ENCODE assay signal across 20 cellular contexts in the genomic region with DNA sequence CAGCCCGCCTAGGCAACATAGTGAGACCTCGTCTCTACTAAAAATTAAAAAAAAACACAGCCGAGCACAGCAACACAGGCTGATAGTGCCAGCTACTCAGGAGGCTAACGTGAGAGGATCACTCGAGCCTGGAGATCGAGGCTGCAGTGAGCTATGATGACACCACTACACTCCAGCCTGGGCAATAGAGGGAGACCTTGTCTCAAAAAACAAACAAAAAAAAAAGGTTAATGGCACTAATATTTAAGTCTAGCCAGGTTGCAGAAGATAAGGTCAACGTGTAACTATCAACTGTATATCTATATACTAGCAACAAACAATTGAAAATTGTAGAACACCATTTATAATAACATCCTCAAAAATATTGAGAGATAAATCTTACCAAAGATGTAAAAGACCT.
"Had no signal": no experiment of that assay in that cellular context is flagged by ENCODE, and none has a peak within 500 bp of the region (broad histone marks: within the 10 kb centered on the region; RNA-seq: fewer than 3 reads in every experiment).

No MANE protein-coding gene starts in this region.

- H3K36me3 ChIP-seq: pancreas had no signal

- H3K27ac ChIP-seq: coronary artery, heart right ventricle, pancreas, stomach, suprapubic skin, tibial nerve had no signal

- H3K4me1 ChIP-seq: pancreas, stomach, suprapubic skin had no signal

- ATAC-seq: activated T-cell treated with anti-CD3 and anti-CD28 coated beads, Interleukin-2, amount 50 U/mL, for 72 hours; heart right ventricle; left cardiac atrium; pancreas; right cardiac atrium; stimulated activated memory B cell treated with anti-CD40 and anti-IgM and Interleukin-4, amounts not matched to agents 10 μg/mL and 1 μg/mL and 100 μg/mL, for 72 hours had no signal

- H3K9me3 ChIP-seq: heart right ventricle, pancreas, stomach, suprapubic skin, tibial nerve had no signal

- FAIRE-seq: pancreas had no signal

- H3K27me3 ChIP-seq: heart right ventricle, pancreas, stomach, suprapubic skin, tibial nerve had no signal

- H3K4me3 ChIP-seq: coronary artery, heart right ventricle, pancreas, stomach, suprapubic skin, tibial nerve had no signal

- DNase-seq: activated CD4-positive, alpha-beta memory T cell treated with anti-CD3 and anti-CD28 coated beads, Interleukin-2, amount 10 ng/mL, durations not matched to agents 7 days and 5 days; activated CD4-positive, alpha-beta T cell treated with anti-CD3 and anti-CD28 coated beads for 48 hours; activated effector memory CD4-positive, alpha-beta T cell treated with Interleukin-2 at 50 U/mL for 16 hours; activated naive CD4-positive, alpha-beta T cell treated with anti-CD3 and anti-CD28 coated beads for 36 hours; activated naive CD8-positive, alpha-beta T cell treated with anti-CD3 and anti-CD28 coated beads, Interleukin-2, amount 10 ng/mL, durations not matched to agents 7 days and 5 days; activated T-cell treated with anti-CD3 and anti-CD28 coated beads, Interleukin-2, amount 50 U/mL, for 72 hours; amniotic stem cell; cerebellar nuclear complex; endodermal cell; heart right ventricle; islet precursor cell; left cardiac atrium; pancreas; right cardiac atrium; stimulated activated CD4-positive, alpha-beta T cell treated with anti-CD3 and anti-CD28 coated beads, Interleukin-2, amount 100 ng/mL, for 24 hours; stomach had no signal
